26 cellular contexts compared by ENCODE assay signal in genomic region chr3:53144446-53144845, GRCh38. TPM values are rescaled to one million over a fixed set of nuclear protein-coding genes. Genes with fewer than 3 reads are reported as not detected.
DNase-seq lines count a peak whose midpoint lies in the region; ATAC-seq and TF ChIP-seq lines count a peak whose summit lies in the region.
"Had no signal": no experiment of that assay in that cellular context is flagged by ENCODE, and none has a peak within 500 bp of the region (broad histone marks: within the 10 kb centered on the region; RNA-seq: fewer than 3 reads in every experiment).

No MANE protein-coding gene starts in this region.

- intact Hi-C loops in transverse colon (cut with DNase I; ENCODE audit: low total_unique reads), result no loop called here

- no peak overlapping the region for H3K27ac Mint-ChIP-seq in chondrocyte (ENCODE audit: unreplicated experiment)
- H3K27ac Mint-ChIP-seq: CD4-positive, CD25-positive, alpha-beta regulatory T cell; H9 had no signal

- no peaks in the 10 kb centered on the region for H3K36me3 Mint-ChIP-seq in chondrocyte (ENCODE audit: low read depth)
- H3K36me3 Mint-ChIP-seq: CD4-positive, CD25-positive, alpha-beta regulatory T cell had no signal

- no peaks in the 10 kb centered on the region for H3K9me3 Mint-ChIP-seq in chondrocyte (ENCODE audit: low read depth)
- H3K9me3 Mint-ChIP-seq: CD4-positive, CD25-positive, alpha-beta regulatory T cell; H9 had no signal

- H3K4me3 ChIP-seq in neutrophil (ENCODE audit: low read depth in 1 of 2, low read length in 1 of 2) (no peak overlapping the region), transverse colon (no peak overlapping the region)
- H3K4me3 ChIP-seq: GM23248, SJSA1 had no signal

- peaks cover 75 to 77% of the 10 kb centered on the region in 2 experiments for H3K4me1 ChIP-seq in neutrophil (ENCODE audit: control insufficient read depth in 1 of 2, insufficient read depth in 1 of 2, low read depth in 1 of 2, low read length in 1 of 2)
- H3K4me1 ChIP-seq in transverse colon, result peaks cover 24 to 52% (median 40%) of the 10 kb centered on the region in 4 donors

- TF ChIP-seq EP300 in transverse colon (IDR thresholded peaks at IDR 0.05; ENCODE audit: low read depth), result no peak

- H3K4me3 Mint-ChIP-seq in chondrocyte (ENCODE audit: unreplicated experiment), result no peak overlapping the region
- H3K4me3 Mint-ChIP-seq: CD4-positive, CD25-positive, alpha-beta regulatory T cell; H9 had no signal

- no peaks in the 10 kb centered on the region for H3K36me3 ChIP-seq in neutrophil
- no peaks in the 10 kb centered on the region for H3K36me3 ChIP-seq in transverse colon
- H3K36me3 ChIP-seq: SJSA1 had no signal

- no peak for TF ChIP-seq POLR2A in transverse colon (IDR thresholded peaks at IDR 0.05)

- H3K27ac ChIP-seq in neutrophil (peak overlapping the region; percentile 93), transverse colon (peak overlapping the region; percentile 78 to 84 (median 80))
- H3K27ac ChIP-seq: GM23248, SJSA1 had no signal

- DNase-seq in NCI-H82 (lab: John Stamatoyannopoulos, UW) (peak; percentile 50), NCI-H82 treated with DMSO at 0.1 percent for 48 hours (lab: John Stamatoyannopoulos, UW; ENCODE audit: unreplicated experiment) (no peak), chondrocyte (ENCODE audit: low spot score) (peak; percentile 54), transverse colon (no peak), NCI-H1694 (lab: John Stamatoyannopoulos, UW) (no peak)
- DNase-seq: 8988T; CD4-positive, CD25-positive, alpha-beta regulatory T cell; GM23248; H9; IMR-90; KG1; MM.1S; NCI-H1417; NCI-H187; NCI-H2081 treated with DMSO at 0.1 percent for 48 hours; NCI-H2171; NCI-H345; NCI-H510A treated with DMSO at 0.1 percent for 48 hours; NCI-H748 treated with DMSO at 0.1 percent for 48 hours; NK-92 treated with Interleukin-12 subunit alpha and Interleukin-12 subunit beta, amount 100 ng/mL, for 24 hours; Right ventricle myocardium superior; RPMI8226 had no signal

- in situ Hi-C loops in transverse colon (cut with MboI; ENCODE audit: low pct_ligation_motif_present in 1 of 4, low pct_unique_long_range_greater_than_20kb in 1 of 4, low sequenced_read_pairs in 3 of 4), result no loop called here

- 77% methylated on average over 4 of the region's 4 CpGs; no CpG with 5 or more reads in 1 of the 2 donors for WGBS in transverse colon (ENCODE audit: low coverage in 1 of 2), 2 donors

- TF ChIP-seq CTCF in chondrocyte (IDR thresholded peaks at IDR 0.05) (no peak), neutrophil (IDR thresholded peaks at IDR 0.05) (no peak), transverse colon (IDR thresholded peaks at IDR 0.05) (no peak)

- H3K4me1 Mint-ChIP-seq in chondrocyte (ENCODE audit: low read depth), result peaks cover 17% of the 10 kb centered on the region
- H3K4me1 Mint-ChIP-seq: CD4-positive, CD25-positive, alpha-beta regulatory T cell had no signal

- ATAC-seq in HG03521 (IDR thresholded peaks at IDR 0.05; ENCODE audit: unreplicated experiment) (no peak), GM21576 (IDR thresholded peaks at IDR 0.05; ENCODE audit: unreplicated experiment) (no peak)

- H3K27me3 ChIP-seq in neutrophil (no peaks in the 10 kb centered on the region), transverse colon (no peaks in the 10 kb centered on the region)
- H3K27me3 ChIP-seq: SJSA1 had no signal

- H3K9me3 ChIP-seq in neutrophil (no peaks in the 10 kb centered on the region), transverse colon (no peaks in the 10 kb centered on the region)
- H3K9me3 ChIP-seq: SJSA1 had no signal

- no peaks in the 10 kb centered on the region for H3K27me3 Mint-ChIP-seq in chondrocyte (ENCODE audit: low read depth)
- H3K27me3 Mint-ChIP-seq: CD4-positive, CD25-positive, alpha-beta regulatory T cell had no signal

RNA-seq across cellular contexts. Expression of gene RFT1, which starts 14.2 kb away (rescaled TPM):
- total RNA-seq in chondrocyte (13.9 to 19.3 TPM (median 14.8 TPM) in 3 replicates), transverse colon (10 to 100 TPM in 1 of 4 donors, 1 to 10 TPM in 3; 2.2 to 10.3 (median 8.5) TPM)

RNA-seq across cellular contexts. Expression of gene PRKCD, which starts 16.6 kb away (rescaled TPM):
- total RNA-seq in chondrocyte, result 11.6 to 20.0 TPM (median 17.1 TPM) in 3 replicates
- total RNA-seq in transverse colon, result 10 to 100 TPM; 43.8 to 78.9 (median 55.9) TPM

Comparison
In these comparisons a context has a peak if more than half of its experiments do, and no peak if none do; other contexts are left out.
1. DNase-seq: peak in NCI-H82 (single experiment) and chondrocyte (single experiment); none in NCI-H82 treated with DMSO at 0.1 percent for 48 hours (single experiment), transverse colon (single experiment) and NCI-H1694 (single experiment).